ENCODE assay signal across 9 cellular contexts in genomic region chr12:26121323-26121740, GRCh38. TPM values are rescaled to one million over a fixed set of nuclear protein-coding genes. Genes with fewer than 3 reads are reported as not detected.
A peak's percentile ranks its signal among the peaks of the same experiment; 100 is the strongest.
DNase-seq lines count a peak whose midpoint lies in the region; ATAC-seq, FAIRE-seq and TF ChIP-seq lines count a peak whose summit lies in the region.
"Had no signal": no experiment of that assay in that cellular context is flagged by ENCODE, and none has a peak within 500 bp of the region (broad histone marks: within the 10 kb centered on the region; RNA-seq: fewer than 3 reads in every experiment).

No MANE protein-coding gene starts in this region.

- no peak for FAIRE-seq in GM19239 (lab: Jason Lieb, UNC)

- 53 to 77% (median 62%) methylated on average over 8 of the region's 8 CpGs for WGBS in ovary, 3 donors

- intact Hi-C loops in dorsolateral prefrontal cortex (cut with DNase I): loop anchor here (5.0 to 10.0 kb wide), 5 partner anchors 103 to 531 kb away; no protein-coding TSS in a partner anchor
- intact Hi-C loops in ovary (cut with DNase I): loop anchor here in 2 of 4 donors (10.0 kb wide), 3 partner anchors 73 to 893 kb away; partner anchors contain the start of genes SSPN (in 1 of the 2) and TM7SF3 (in 1 of the 2)
- intact Hi-C loops in left colon (cut with DNase I, micrococcal nuclease): loop anchor here in 1 of 2 donors (10.0 kb wide), 1 partner anchor 73 kb away; the partner anchor contains the start of gene SSPN

- ATAC-seq in left colon (no peak), GM18498 (IDR thresholded peaks at IDR 0.05; ENCODE audit: unreplicated experiment) (no peak)

- H3K9me3 ChIP-seq in OCI-LY1 (ENCODE audit: low read length) (no peaks in the 10 kb centered on the region), ovary (no peaks in the 10 kb centered on the region)

- no peak for TF ChIP-seq EP300 in ovary (IDR thresholded peaks at IDR 0.05)

- POLR2A ChIA-PET in RWPE1 (lab: Yijun Ruan, JAX; ENCODE audit: low non-redundant PET): interaction anchor here (0.5 kb wide), 1 partner anchor 860 kb away, joined by 3 read pairs; no protein-coding TSS in a partner anchor

- H3K4me3 ChIP-seq in OCI-LY1 (ENCODE audit: low read depth, low read length, poor library complexity, severe bottlenecking) (no peak overlapping the region), dorsolateral prefrontal cortex (peak overlapping the region; percentile 38 to 93 (median 79)), ovary (no peak overlapping the region)

- H3K27ac ChIP-seq in OCI-LY1 (ENCODE audit: low read depth, low read length, poor library complexity, severe bottlenecking): no peak overlapping the region
- H3K27ac ChIP-seq in dorsolateral prefrontal cortex: peak overlapping the region; percentile 86 to 100 (median 99)
- peak overlapping the region; percentile 86 to 94 for H3K27ac ChIP-seq in ovary
- H3K27ac ChIP-seq in RWPE1: no peak overlapping the region

- peak overlapping the region; percentile 81; the same call in 1 of the 2 replicates for H3K4me2 ChIP-seq in OCI-LY1 (ENCODE audit: low read length)

- in situ Hi-C loops in Caki2 (cut with HindIII; ENCODE audit: low pct_unique_long_range_greater_than_20kb, low sequenced_read_pairs): no loop called here

- H3K4me1 ChIP-seq in OCI-LY1 (ENCODE audit: insufficient read depth, low read length, severe bottlenecking): peaks cover 31% of the 10 kb centered on the region
- H3K4me1 ChIP-seq in ovary (ENCODE audit: insufficient read depth): peaks cover 5% of the 10 kb centered on the region

- no peaks in the 10 kb centered on the region for H3K36me3 ChIP-seq in OCI-LY1 (ENCODE audit: insufficient read depth, low read length)
- H3K36me3 ChIP-seq in ovary: no peaks in the 10 kb centered on the region

- TF ChIP-seq POLR2A in ovary (IDR thresholded peaks at IDR 0.05): no peak

- no peak overlapping the region for H2AFZ ChIP-seq in OCI-LY1 (ENCODE audit: low read length)

- no peak for TF ChIP-seq CTCF in OCI-LY1 (IDR thresholded peaks at IDR 0.05; ENCODE audit: low read length)
- TF ChIP-seq CTCF in dorsolateral prefrontal cortex (IDR thresholded peaks at IDR 0.05 in 54 of 56, conservative IDR thresholded peaks at IDR 0.05 in 2 of 56; ENCODE audit: low read depth in 1 of 56, partially characterized antibody in 56 of 56): peak in 1 of 56 donors; percentile 1
- no peak for TF ChIP-seq CTCF in ovary (IDR thresholded peaks at IDR 0.05)
- no peak for TF ChIP-seq CTCF in RWPE1 (conservative IDR thresholded peaks at IDR 0.05; ENCODE audit: low read depth)

- peak; percentile 19 for DNase-seq in Caki2 (ENCODE audit: low read depth)
- DNase-seq in dorsolateral prefrontal cortex: no peak
- no peak for DNase-seq in ovary
- DNase-seq in left colon: no peak
- no peak for DNase-seq in GM19239 (ENCODE audit: insufficient read length, low spot score)
- no peak for DNase-seq in RWPE1 (ENCODE audit: low spot score)
- DNase-seq: NK-92 treated with Interleukin-12 subunit alpha and Interleukin-12 subunit beta, amount 100 ng/mL, for 24 hours had no signal

- no peaks in the 10 kb centered on the region for H3F3A ChIP-seq in OCI-LY1 (ENCODE audit: insufficient read depth, low read length)

- CTCF ChIA-PET in RWPE1 (lab: Yijun Ruan, JAX): interaction anchor here (0.6 to 1.7 kb wide), 2 partner anchors 67 to 493 kb away, joined by 4 to 6 read pairs; no protein-coding TSS in a partner anchor

- H3K9ac ChIP-seq in OCI-LY1 (ENCODE audit: low read length): no peak overlapping the region

- peaks cover 4% of the 10 kb centered on the region; the same call in 1 of the 2 replicates for H3K27me3 ChIP-seq in OCI-LY1 (ENCODE audit: insufficient read depth, low read length)
- no peaks in the 10 kb centered on the region for H3K27me3 ChIP-seq in dorsolateral prefrontal cortex
- H3K27me3 ChIP-seq in ovary: no peaks in the 10 kb centered on the region

- H3K9me2 ChIP-seq in OCI-LY1 (ENCODE audit: low read depth, low read length): no peaks in the 10 kb centered on the region

- H4K20me1 ChIP-seq in OCI-LY1 (ENCODE audit: insufficient read depth, low read length): no peaks in the 10 kb centered on the region

- H3K79me2 ChIP-seq in OCI-LY1 (ENCODE audit: insufficient read depth, low read length): no peaks in the 10 kb centered on the region

RNA-seq across cellular contexts. Expression of gene BHLHE41, which starts 3.5 kb away (rescaled TPM):
- total RNA-seq in Caki2 (2014; rRNA removed; shearing (Covaris generic); ENCODE audit: low replicate concordance): 5.8 and 70.0 TPM in 2 replicates
- 100 to 1,000 TPM in 109 of 120 experiments, 10 to 100 TPM in 11; 75.0 to 217 (median 136) TPM for total RNA-seq in dorsolateral prefrontal cortex
- 10 to 100 TPM in 6 of 7 donors, 1 to 10 TPM in 1; 6.6 to 42.8 (median 31.8) TPM for total RNA-seq in ovary
- 10 to 100 TPM in 1 of 2 donors, 1 to 10 TPM in 1; 4.2 to 25.9 TPM for polyA plus RNA-seq in ovary
- 10 to 100 TPM; 35.4 to 48.4 TPM for total RNA-seq in left colon

Comparison
In these comparisons a context has a peak if more than half of its experiments do, and no peak if none do; other contexts are left out.
1. H3K27ac ChIP-seq: peak in dorsolateral prefrontal cortex (59 of 59) and ovary (2 of 2); none in OCI-LY1 (single experiment) and RWPE1 (single experiment).
2. H3K4me3 ChIP-seq: peak in dorsolateral prefrontal cortex (59 of 59); none in OCI-LY1 (single experiment) and ovary (single experiment).